In the genomic region with DNA sequence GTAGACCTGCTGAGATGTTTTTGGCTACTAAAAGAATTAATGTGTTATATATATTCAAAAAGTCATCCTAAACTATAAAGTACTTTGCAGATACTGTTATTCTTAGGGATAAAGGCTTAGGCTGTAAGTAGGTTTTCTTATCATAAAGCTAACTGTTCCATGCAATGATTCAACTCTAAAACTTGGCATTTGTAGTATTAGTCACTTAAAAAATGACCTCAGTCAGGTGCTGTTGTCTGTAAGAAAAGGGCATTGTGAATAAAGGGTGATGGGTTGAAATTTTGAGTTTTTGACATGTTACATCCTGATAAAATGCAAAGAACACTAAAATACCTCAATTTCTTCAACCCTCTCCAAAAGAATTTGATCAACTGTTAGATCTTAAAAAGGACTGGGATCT, we compare ENCODE assay signal across 2 cellular contexts.
TF ChIP-seq lines count a peak whose summit lies in the region.

No MANE protein-coding gene starts in this region.

TF ChIP-seq in A549, 52 proteins besides CTCF, POLR2A, EP300 and RAD21:
- no peak for TF ChIP-seq ZFP36 (IDR thresholded peaks at IDR 0.05; ENCODE audit: borderline replicate concordance, partially characterized antibody)
- TF ChIP-seq HOXB13 (CRISPR knock-in tag; IDR thresholded peaks at IDR 0.05; ENCODE audit: low read depth): no peak
- no peak for TF ChIP-seq GATA3 (IDR thresholded peaks at IDR 0.05; ENCODE audit: borderline replicate concordance)
- no peak for TF ChIP-seq E2F6 (IDR thresholded peaks at IDR 0.05; ENCODE audit: borderline replicate concordance, low read depth)
- TF ChIP-seq CHD4 (IDR thresholded peaks at IDR 0.05; ENCODE audit: borderline replicate concordance): no peak
- TF ChIP-seq KDM1A (IDR thresholded peaks at IDR 0.05; ENCODE audit: low read depth): no peak
- TF ChIP-seq CHD2 (IDR thresholded peaks at IDR 0.05; ENCODE audit: low read length, partially characterized antibody): no peak
- TF ChIP-seq TFCP2L1 (CRISPR knock-in tag; IDR thresholded peaks at IDR 0.05): no peak
- no peak for TF ChIP-seq CBX2 (IDR thresholded peaks at IDR 0.05; ENCODE audit: borderline replicate concordance, low read depth)
- TF ChIP-seq CEBPB (IDR thresholded peaks at IDR 0.05): no peak
- no peak for TF ChIP-seq ZSCAN20 (CRISPR knock-in tag; IDR thresholded peaks at IDR 0.05)
- TF ChIP-seq JUN (IDR thresholded peaks at IDR 0.05): no peak
- no peak for TF ChIP-seq FOSB (CRISPR knock-in tag; IDR thresholded peaks at IDR 0.05)
- TF ChIP-seq NR3C1 (IDR thresholded peaks at IDR 0.05): no peak
- no peak for TF ChIP-seq KDM5A (IDR thresholded peaks at IDR 0.05)
- no peak for TF ChIP-seq HOXA7 (CRISPR knock-in tag; IDR thresholded peaks at IDR 0.05)
- TF ChIP-seq FOSL2 (IDR thresholded peaks at IDR 0.05): no peak
- TF ChIP-seq FOSL2 (CRISPR knock-in tag; IDR thresholded peaks at IDR 0.05): no peak

TF ChIP-seq in IMR-90, 13 proteins besides CTCF, POLR2A, EP300 and RAD21:
- TF ChIP-seq MAZ (IDR thresholded peaks at IDR 0.05; ENCODE audit: borderline replicate concordance, low read depth, low read length): no peak
- TF ChIP-seq BHLHE40 (IDR thresholded peaks at IDR 0.05; ENCODE audit: low read depth, low read length): peak; percentile 73
